17 cellular contexts compared by ENCODE assay signal in the genomic region with DNA sequence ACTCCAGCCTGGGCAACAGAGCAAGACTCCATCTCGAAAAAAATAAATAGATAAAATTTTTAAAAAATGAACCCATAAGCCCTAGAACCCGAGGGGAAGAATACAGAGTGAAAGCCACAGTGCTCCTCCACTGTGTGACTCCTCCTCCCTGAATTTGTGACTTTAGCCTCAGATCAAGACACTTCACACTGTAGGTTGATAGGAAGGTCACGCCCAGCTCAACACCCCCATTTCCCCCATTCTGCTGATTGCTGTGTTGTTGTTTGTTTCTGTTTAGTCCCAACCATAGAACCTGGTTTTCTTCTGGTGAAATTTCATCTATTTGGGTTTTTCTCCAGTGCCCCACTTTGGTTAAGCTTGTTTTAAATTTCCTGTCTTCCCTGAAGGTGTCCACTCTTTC.
DNase-seq lines count a peak whose midpoint lies in the region; ATAC-seq and TF ChIP-seq lines count a peak whose summit lies in the region.
"Had no signal": no experiment of that assay in that cellular context is flagged by ENCODE, and none has a peak within 500 bp of the region (broad histone marks: within the 10 kb centered on the region; RNA-seq: fewer than 3 reads in every experiment).

No MANE protein-coding gene starts in this region.

- no peaks in the 10 kb centered on the region for H3K4me1 ChIP-seq in neural progenitor cell
- H3K4me1 ChIP-seq: HAP-1 had no signal

- H4K20me1 ChIP-seq in neural progenitor cell (ENCODE audit: low read depth) = no peaks in the 10 kb centered on the region

- H3K27me3 Mint-ChIP-seq in immature natural killer cell (ENCODE audit: low read depth in 3 of 3) (peaks cover 0 to 22% (median 14%) of the 10 kb centered on the region in 3 donors), neural progenitor cell (ENCODE audit: insufficient read depth, low read depth) (peaks cover 2% of the 10 kb centered on the region)
- no peaks in the 10 kb centered on the region for H3K27me3 Mint-ChIP-seq in natural killer cell treated with Interleukin-12 subunit alpha and Interleukin-12 subunit beta and Interleukin-15 and Interleukin-18, amount 100 ng/mL, for 72 hours

- H3K4me1 Mint-ChIP-seq in immature natural killer cell (peaks cover 79 to 83% of the 10 kb centered on the region in 2 donors), neural progenitor cell (no peaks in the 10 kb centered on the region)
- H3K4me1 Mint-ChIP-seq in natural killer cell treated with Interleukin-12 subunit alpha and Interleukin-12 subunit beta and Interleukin-15 and Interleukin-18, amount 100 ng/mL, for 72 hours (ENCODE audit: low read depth in 2 of 2) = peaks cover 32 to 57% of the 10 kb centered on the region in 2 donors

- DNase-seq in caudate nucleus (lab: John Stamatoyannopoulos, UW) (no peak), immature natural killer cell (peak; percentile 71 to 78 (median 74)), NCI-H748 (lab: John Stamatoyannopoulos, UW; ENCODE audit: unreplicated experiment) (no peak), neural progenitor cell (ENCODE audit: low spot score) (no peak)
- no peak for DNase-seq in natural killer cell treated with Interleukin-12 subunit alpha and Interleukin-12 subunit beta and Interleukin-15 and Interleukin-18, amount 100 ng/mL, for 72 hours (ENCODE audit: low spot score)
- DNase-seq in stimulated activated naive CD4-positive, alpha-beta T cell treated with Interleukin-2 at 50 U/mL for 16 hours (lab: John Stamatoyannopoulos, UW) = no peak
- DNase-seq: C1 segment of cervical spinal cord; CD4-positive, alpha-beta memory T cell; DMS 273 treated with DMSO at 0.1 percent for 48 hours; DMS79; EL; GDM1; GOT3; HFFc6 had no signal

- no peak overlapping the region for H3K9ac ChIP-seq in neural progenitor cell

- H3K9me3 Mint-ChIP-seq in immature natural killer cell (no peaks in the 10 kb centered on the region), neural progenitor cell (no peaks in the 10 kb centered on the region)
- peaks cover 3% of the 10 kb centered on the region for H3K9me3 Mint-ChIP-seq in natural killer cell treated with Interleukin-12 subunit alpha and Interleukin-12 subunit beta and Interleukin-15 and Interleukin-18, amount 100 ng/mL, for 72 hours

- TF ChIP-seq CTCF in neural progenitor cell (IDR thresholded peaks at IDR 0.05) = no peak

- peak overlapping the region; percentile 67 to 92 (median 77) for H3K4me3 Mint-ChIP-seq in immature natural killer cell
- peak overlapping the region; percentile 57 for H3K4me3 Mint-ChIP-seq in natural killer cell treated with Interleukin-12 subunit alpha and Interleukin-12 subunit beta and Interleukin-15 and Interleukin-18, amount 100 ng/mL, for 72 hours
- no peak overlapping the region for H3K4me3 Mint-ChIP-seq in neural progenitor cell
- H3K4me3 Mint-ChIP-seq: CD4-positive, alpha-beta memory T cell; HFFc6 had no signal

- H3K79me2 ChIP-seq in neural progenitor cell (ENCODE audit: low read depth) = no peaks in the 10 kb centered on the region

- H3K9me3 ChIP-seq in neural progenitor cell (ENCODE audit: low read depth) = no peaks in the 10 kb centered on the region
- H3K9me3 ChIP-seq: HAP-1 had no signal

- H3K27ac ChIP-seq in caudate nucleus (ENCODE audit: low read depth, low read length) (peak overlapping the region; percentile 80), neural progenitor cell (no peak overlapping the region)

- H3K27ac Mint-ChIP-seq in immature natural killer cell = peak overlapping the region; percentile 92 to 97 (median 96)
- H3K27ac Mint-ChIP-seq in natural killer cell treated with Interleukin-12 subunit alpha and Interleukin-12 subunit beta and Interleukin-15 and Interleukin-18, amount 100 ng/mL, for 72 hours = peak overlapping the region; percentile 9 to 58
- H3K27ac Mint-ChIP-seq in neural progenitor cell = no peak overlapping the region
- H3K27ac Mint-ChIP-seq: HFFc6 had no signal

- no peak overlapping the region for H3K4me2 ChIP-seq in neural progenitor cell

- no peak overlapping the region for H2AFZ ChIP-seq in neural progenitor cell (replicated peaks)

- H3K27me3 ChIP-seq in neural progenitor cell = no peaks in the 10 kb centered on the region

- no peak overlapping the region for H3K4me3 ChIP-seq in neural progenitor cell
- H3K4me3 ChIP-seq: GM12878, HAP-1 had no signal

- no peaks in the 10 kb centered on the region for H3K36me3 ChIP-seq in neural progenitor cell
- H3K36me3 ChIP-seq: HAP-1 had no signal

- H3K36me3 Mint-ChIP-seq in immature natural killer cell (no peaks in the 10 kb centered on the region), neural progenitor cell (no peaks in the 10 kb centered on the region)
- no peaks in the 10 kb centered on the region for H3K36me3 Mint-ChIP-seq in natural killer cell treated with Interleukin-12 subunit alpha and Interleukin-12 subunit beta and Interleukin-15 and Interleukin-18, amount 100 ng/mL, for 72 hours
- H3K36me3 Mint-ChIP-seq: CD4-positive, alpha-beta memory T cell had no signal

- ATAC-seq in natural killer cell treated with Interleukin-12 subunit alpha and Interleukin-12 subunit beta and Interleukin-15 and Interleukin-18, amount 100 ng/mL, for 72 hours = peak in 1 of 2 donors; percentile 35
- no peak for ATAC-seq in GM18502 (IDR thresholded peaks at IDR 0.05; ENCODE audit: poor library complexity, unreplicated experiment)
- ATAC-seq: GM12878 had no signal

- no peaks in the 10 kb centered on the region for H3F3A ChIP-seq in neural progenitor cell (ENCODE audit: low read depth)

Comparison
In these comparisons a context has a peak if more than half of its experiments do, and no peak if none do; other contexts are left out.
1. DNase-seq: peak in immature natural killer cell (3 of 3); none in caudate nucleus (0 of 61), natural killer cell treated with Interleukin-12 subunit alpha and Interleukin-12 subunit beta and Interleukin-15 and Interleukin-18, amount 100 ng/mL, for 72 hours (single experiment), stimulated activated naive CD4-positive, alpha-beta T cell treated with Interleukin-2 at 50 U/mL for 16 hours (single experiment), NCI-H748 (single experiment) and neural progenitor cell (single experiment).